ENCODE assay signal across 6 cellular contexts in genomic region chr5:139393497-139394122, GRCh38. TPM values are rescaled to one million over a fixed set of nuclear protein-coding genes. Genes with fewer than 3 reads are reported as not detected.
DNase-seq lines count a peak whose midpoint lies in the region; ATAC-seq and TF ChIP-seq lines count a peak whose summit lies in the region.

No MANE protein-coding gene starts in this region.

- H3K4me1 ChIP-seq in right atrium auricular region: peaks cover 0 to 83% of the 10 kb centered on the region in 2 donors
- peaks cover 9% of the 10 kb centered on the region for H3K4me1 ChIP-seq in iPS DF 6.9 (ENCODE audit: control insufficient read depth, insufficient read depth, low read length)
- H3K4me1 ChIP-seq in urinary bladder (ENCODE audit: insufficient read depth): peaks cover 3% of the 10 kb centered on the region

- intact Hi-C loops in Right ventricle myocardium superior (cut with DNase I): no loop called here

- peak overlapping the region; percentile 93 to 96 for H3K27ac ChIP-seq in right atrium auricular region
- no peak overlapping the region for H3K27ac ChIP-seq in iPS DF 6.9 (ENCODE audit: low read length)
- no peak overlapping the region for H3K27ac ChIP-seq in urinary bladder (ENCODE audit: low read depth)

- DNase-seq in right atrium auricular region (ENCODE audit: low spot score) (no peak), Right ventricle myocardium superior (no peak), iPS DF 6.9 (ENCODE audit: low read depth, low spot score) (no peak), GM19238 (ENCODE audit: insufficient read length, low spot score) (no peak)

- WGBS in iPS DF 6.9 (ENCODE audit: insufficient coverage, insufficient read length): no CpG with 5 or more reads among the region's 49 CpGs
- 10% methylated on average over 49 of the region's 49 CpGs for WGBS in urinary bladder

- peak overlapping the region; percentile 52 to 62 for H3K4me3 ChIP-seq in right atrium auricular region
- peak overlapping the region; percentile 48; the same call in 1 of the 2 replicates for H3K4me3 ChIP-seq in iPS DF 6.9 (ENCODE audit: low read length)
- H3K4me3 ChIP-seq in urinary bladder (ENCODE audit: low read depth, low read length): peak overlapping the region; percentile 59

- H3K27me3 ChIP-seq in right atrium auricular region (no peaks in the 10 kb centered on the region), iPS DF 6.9 (ENCODE audit: control insufficient read depth, insufficient read depth, low read length) (peaks cover 10% of the 10 kb centered on the region; the same call in 1 of the 2 replicates)

- TF ChIP-seq CTCF in right atrium auricular region (IDR thresholded peaks at IDR 0.05): no peak

- H3K9me3 ChIP-seq in right atrium auricular region (no peaks in the 10 kb centered on the region), iPS DF 6.9 (ENCODE audit: control insufficient read depth, insufficient read depth, low read length) (no peaks in the 10 kb centered on the region)

- H3K36me3 ChIP-seq in right atrium auricular region: no peaks in the 10 kb centered on the region
- H3K36me3 ChIP-seq in iPS DF 6.9 (ENCODE audit: control insufficient read depth, insufficient read depth, low read length): 0 out of 2 replicates have a peak, but pooled peaks cover 2% of the 10 kb centered on the region
- H3K36me3 ChIP-seq in urinary bladder (ENCODE audit: insufficient read depth): no peaks in the 10 kb centered on the region

- ATAC-seq in Right ventricle myocardium superior (ENCODE audit: poor library complexity) (no peak), HG02884 (IDR thresholded peaks at IDR 0.05; ENCODE audit: unreplicated experiment) (no peak)

RNA-seq across cellular contexts. Expression of gene PROB1, which starts 1.3 kb away (rescaled TPM):
- total RNA-seq in right atrium auricular region (10 to 100 TPM; 15.8 to 28.6 TPM), Right ventricle myocardium superior (50.3 TPM), urinary bladder (1.4 TPM)
- 3.1 TPM for polyA plus RNA-seq in urinary bladder

RNA-seq across cellular contexts. Expression of gene MZB1, which starts 3.9 kb away (rescaled TPM):
- total RNA-seq in right atrium auricular region (1 to 10 TPM in 1 of 2 donors, under 1 TPM in 1; 0.70 to 1.3 TPM), Right ventricle myocardium superior (0.70 TPM), urinary bladder (0.63 TPM)
- polyA plus RNA-seq in urinary bladder: 0.56 TPM

RNA-seq across cellular contexts. Expression of gene SPATA24, which starts 10.3 kb away (rescaled TPM):
- total RNA-seq in right atrium auricular region (10 to 100 TPM in 1 of 2 donors, 1 to 10 TPM in 1; 9.5 to 29.7 TPM), Right ventricle myocardium superior (17.1 TPM), urinary bladder (3.0 TPM)
- polyA plus RNA-seq in urinary bladder: 5.4 TPM

RNA-seq across cellular contexts. Expression of gene SLC23A1, which starts 10.5 kb away (rescaled TPM):
- total RNA-seq in right atrium auricular region (not detected), Right ventricle myocardium superior (not detected), urinary bladder (not detected)
- not detected for polyA plus RNA-seq in urinary bladder

RNA-seq across cellular contexts. Expression of gene DNAJC18, which starts 45.7 kb away (rescaled TPM):
- total RNA-seq in right atrium auricular region (1 to 10 TPM; 5.9 to 8.5 TPM), Right ventricle myocardium superior (11.5 TPM), urinary bladder (16.2 TPM)
- polyA plus RNA-seq in urinary bladder: 8.6 TPM

Comparison
In these comparisons a context has a peak if more than half of its experiments do, and no peak if none do; other contexts are left out.
1. H3K27ac ChIP-seq: peak in right atrium auricular region (2 of 2); none in iPS DF 6.9 (single experiment) and urinary bladder (single experiment).
2. Peak in every context shown above with its lines, with median percentiles within 50 percentile points of each other: H3K4me3 ChIP-seq.